ENCODE assay signal across 15 cellular contexts in genomic region chr4:118287691-118288090, GRCh38.
"Had no signal": no experiment of that assay in that cellular context is flagged by ENCODE, and none has a peak within 500 bp of the region (broad histone marks: within the 10 kb centered on the region; RNA-seq: fewer than 3 reads in every experiment).

No MANE protein-coding gene starts in this region.

- H3K9me3 ChIP-seq: ascending aorta, heart left ventricle, spleen, tibial nerve had no signal

- H3K4me3 ChIP-seq: ascending aorta, heart left ventricle, spleen, tibial nerve had no signal

- H3K27ac Mint-ChIP-seq: activated CD4-positive, alpha-beta memory T cell treated with anti-CD3 and anti-CD28 coated beads, Interleukin-2, amount 10 ng/mL, durations not matched to agents 7 days and 5 days; activated T-cell treated with anti-CD3 and anti-CD28 coated beads, Interleukin-2, amount 50 U/mL, for 72 hours; stimulated activated naive B cell treated with anti-CD40 and anti-IgM and Interleukin-4, amounts not matched to agents 10 μg/mL and 1 μg/mL and 100 μg/mL, for 72 hours had no signal

- H3K4me3 Mint-ChIP-seq: activated CD4-positive, alpha-beta memory T cell treated with anti-CD3 and anti-CD28 coated beads, Interleukin-2, amount 10 ng/mL, durations not matched to agents 7 days and 5 days; activated T-cell treated with anti-CD3 and anti-CD28 coated beads, Interleukin-2, amount 50 U/mL, for 72 hours; stimulated activated naive B cell treated with anti-CD40 and anti-IgM and Interleukin-4, amounts not matched to agents 10 μg/mL and 1 μg/mL and 100 μg/mL, for 72 hours had no signal

- H3K9me3 Mint-ChIP-seq: activated CD4-positive, alpha-beta memory T cell treated with anti-CD3 and anti-CD28 coated beads, Interleukin-2, amount 10 ng/mL, durations not matched to agents 7 days and 5 days; activated T-cell treated with anti-CD3 and anti-CD28 coated beads, Interleukin-2, amount 50 U/mL, for 72 hours had no signal

- DNase-seq: activated CD4-positive, alpha-beta memory T cell treated with anti-CD3 and anti-CD28 coated beads, Interleukin-2, amount 10 ng/mL, durations not matched to agents 7 days and 5 days; activated CD8-positive, alpha-beta memory T cell treated with anti-CD3 and anti-CD28 coated beads, Interleukin-2, amount 50 U/mL, for 4 hours; activated T-cell treated with anti-CD3 and anti-CD28 coated beads, Interleukin-2, amount 50 U/mL, for 72 hours; central memory CD4-positive, alpha-beta T cell; cortex of kidney; effector memory CD4-positive, alpha-beta T cell; erythroblast; heart left ventricle; posterior cingulate gyrus; spleen; stimulated activated CD4-positive, alpha-beta T cell treated with anti-CD3 and anti-CD28 coated beads, Interleukin-1b, Interleukin-23, amount 100 ng/mL, for 48 hours; stimulated activated naive B cell treated with anti-CD40 and anti-IgM and Interleukin-4, amounts not matched to agents 10 μg/mL and 1 μg/mL and 100 μg/mL, for 72 hours had no signal

- ATAC-seq: activated T-cell treated with anti-CD3 and anti-CD28 coated beads, Interleukin-2, amount 50 U/mL, for 72 hours; heart left ventricle; stimulated activated naive B cell treated with anti-CD40 and anti-IgM and Interleukin-4, amounts not matched to agents 10 μg/mL and 1 μg/mL and 100 μg/mL, for 72 hours had no signal

- H3K36me3 ChIP-seq: ascending aorta had no signal

- H3K27me3 Mint-ChIP-seq: activated CD4-positive, alpha-beta memory T cell treated with anti-CD3 and anti-CD28 coated beads, Interleukin-2, amount 10 ng/mL, durations not matched to agents 7 days and 5 days; stimulated activated naive B cell treated with anti-CD40 and anti-IgM and Interleukin-4, amounts not matched to agents 10 μg/mL and 1 μg/mL and 100 μg/mL, for 72 hours had no signal

- H3K27me3 ChIP-seq: ascending aorta, heart left ventricle, spleen, tibial nerve had no signal

- H3K27ac ChIP-seq: ascending aorta, heart left ventricle, spleen, tibial nerve, VCaP had no signal

- H3K4me1 ChIP-seq: ascending aorta, heart left ventricle had no signal
